ENCODE assay signal across 9 cellular contexts in the genomic region with DNA sequence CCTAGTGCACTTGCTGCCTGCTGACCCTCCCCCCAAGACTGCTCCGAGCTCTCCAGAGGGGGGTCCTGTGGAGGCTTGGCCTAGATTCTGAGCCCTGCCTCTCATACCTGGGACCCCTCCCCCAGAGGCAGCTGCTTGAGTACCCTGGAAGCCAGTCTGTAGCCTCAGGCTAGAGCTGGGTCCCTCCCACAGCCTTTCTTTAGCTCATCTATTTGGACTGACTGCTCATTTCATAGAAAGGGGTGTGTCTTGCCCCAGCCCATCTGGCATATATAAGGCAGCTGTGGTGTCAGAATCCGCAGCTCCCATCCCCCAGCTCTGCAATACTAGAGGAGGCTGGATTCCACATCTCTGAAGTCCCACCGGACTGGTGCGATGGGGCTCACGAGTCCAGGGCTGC. TPM values are rescaled to one million over a fixed set of nuclear protein-coding genes. Genes with fewer than 3 reads are reported as not detected.
DNase-seq lines count a peak whose midpoint lies in the region; ATAC-seq and TF ChIP-seq lines count a peak whose summit lies in the region.
"Had no signal": no experiment of that assay in that cellular context is flagged by ENCODE, and none has a peak within 500 bp of the region (broad histone marks: within the 10 kb centered on the region; RNA-seq: fewer than 3 reads in every experiment).

No MANE protein-coding gene starts in this region.

- H3K36me3 ChIP-seq in DND-41 (ENCODE audit: insufficient read depth, low read length) (no peaks in the 10 kb centered on the region), mucosa of descending colon (ENCODE audit: low read depth) (no peaks in the 10 kb centered on the region)
- no peaks in the 10 kb centered on the region for H3K36me3 ChIP-seq in effector memory CD4-positive, alpha-beta T cell (ENCODE audit: control insufficient read depth, insufficient read depth, low read length)
- H3K36me3 ChIP-seq: esophagus squamous epithelium had no signal

- DNase-seq in DND-41 (peak; percentile 11), NCI-H146 (lab: John Stamatoyannopoulos, UW) (peak; percentile 92), SK-N-DZ (ENCODE audit: low spot score) (peak; percentile 58), mucosa of descending colon (no peak), cortex of kidney (lab: John Stamatoyannopoulos, UW) (no peak)
- DNase-seq in activated CD4-positive, alpha-beta T cell treated with anti-CD3 and anti-CD28 coated beads for 4 hours = no peak
- DNase-seq in effector memory CD4-positive, alpha-beta T cell = no peak
- DNase-seq: esophagus squamous epithelium had no signal

- ATAC-seq in DND-41 (ENCODE audit: insufficient read depth, low read depth) (peak; percentile 52; the same call in 1 of the 3 replicates), mucosa of descending colon (peak; percentile 41), GM21737 (IDR thresholded peaks at IDR 0.05; ENCODE audit: unreplicated experiment) (no peak)

- no peak overlapping the region for H3K27ac ChIP-seq in DND-41 (ENCODE audit: low read length)
- no peak overlapping the region for H3K27ac ChIP-seq in effector memory CD4-positive, alpha-beta T cell (ENCODE audit: insufficient read depth, low read length, poor library complexity, severe bottlenecking)
- H3K27ac ChIP-seq: esophagus squamous epithelium had no signal

- no peaks in the 10 kb centered on the region; the same call in 1 of the 2 replicates for H4K20me1 ChIP-seq in DND-41 (ENCODE audit: insufficient read depth, low read length)

- intact Hi-C loops in mucosa of descending colon (cut with DNase I, micrococcal nuclease) = no loop called here

- peaks cover 4% of the 10 kb centered on the region for H3K27me3 ChIP-seq in DND-41 (ENCODE audit: insufficient read depth, low read length, poor library complexity)
- peaks cover 4% of the 10 kb centered on the region for H3K27me3 ChIP-seq in effector memory CD4-positive, alpha-beta T cell (replicated peaks; ENCODE audit: control insufficient read depth, insufficient read depth, low read length, poor library complexity, severe bottlenecking)
- H3K27me3 ChIP-seq: esophagus squamous epithelium had no signal

- H3K79me2 ChIP-seq in DND-41 (ENCODE audit: insufficient read depth, low read length) = no peaks in the 10 kb centered on the region

- no peak overlapping the region for H3K4me2 ChIP-seq in DND-41 (ENCODE audit: insufficient read depth, low read length)

- no peaks in the 10 kb centered on the region for H3K4me1 ChIP-seq in DND-41 (ENCODE audit: insufficient read depth, low read length)
- H3K4me1 ChIP-seq in mucosa of descending colon (ENCODE audit: low read depth) = peaks cover 5% of the 10 kb centered on the region
- H3K4me1 ChIP-seq in effector memory CD4-positive, alpha-beta T cell (ENCODE audit: control insufficient read depth, insufficient read depth, low read length, poor library complexity, severe bottlenecking) = no peaks in the 10 kb centered on the region

- H3K4me3 ChIP-seq in DND-41 (ENCODE audit: low read depth in 1 of 2, low read length in 2 of 2) (no peak overlapping the region), mucosa of descending colon (no peak overlapping the region)
- H3K4me3 ChIP-seq in effector memory CD4-positive, alpha-beta T cell (ENCODE audit: insufficient read depth, low read depth, low read length, poor library complexity, severe bottlenecking) = no peak overlapping the region

- H2AFZ ChIP-seq in DND-41 (ENCODE audit: low read depth, low read length) = no peak overlapping the region

- H3K9ac ChIP-seq in DND-41 (ENCODE audit: low read depth, low read length) = no peak overlapping the region

- H3K9me3 ChIP-seq in DND-41 (ENCODE audit: insufficient read depth, low read length, severe bottlenecking) (no peaks in the 10 kb centered on the region), mucosa of descending colon (no peaks in the 10 kb centered on the region)
- no peaks in the 10 kb centered on the region for H3K9me3 ChIP-seq in effector memory CD4-positive, alpha-beta T cell (ENCODE audit: control insufficient read depth, low read length)
- H3K9me3 ChIP-seq: esophagus squamous epithelium had no signal

- no peak for TF ChIP-seq CTCF in DND-41 (IDR thresholded peaks at IDR 0.05; ENCODE audit: borderline replicate concordance, extremely low read depth, low read length, poor library complexity, severe bottlenecking)
- no peak for TF ChIP-seq CTCF in mucosa of descending colon (IDR thresholded peaks at IDR 0.05)

RNA-seq across cellular contexts. Expression of a gene that starts 26.1 kb away (rescaled TPM):
- polyA plus RNA-seq in SK-N-DZ (2014; cell fraction: cytosol; rRNA removed) = 25.1 and 33.5 TPM in 2 replicates
- 28.4 and 31.3 TPM in 2 replicates for polyA plus RNA-seq in SK-N-DZ (2014; cell fraction: nucleus; rRNA removed)
- total RNA-seq in mucosa of descending colon = 10 to 100 TPM; 20.6 to 26.1 (median 21.3) TPM

RNA-seq across cellular contexts. Expression of a gene that starts 26.5 kb away (rescaled TPM):
- 17.0 and 20.7 TPM in 2 replicates for polyA plus RNA-seq in SK-N-DZ (2014; cell fraction: cytosol; rRNA removed)
- 24.5 and 29.6 TPM in 2 replicates for polyA plus RNA-seq in SK-N-DZ (2014; cell fraction: nucleus; rRNA removed)
- total RNA-seq in mucosa of descending colon = 10 to 100 TPM; 18.2 to 22.8 (median 19.1) TPM

Comparison
In these comparisons a context has a peak if more than half of its experiments do, and no peak if none do; other contexts are left out.
1. DNase-seq: peak in DND-41 (single experiment), NCI-H146 (single experiment) and SK-N-DZ (single experiment); none in mucosa of descending colon (0 of 3), activated CD4-positive, alpha-beta T cell treated with anti-CD3 and anti-CD28 coated beads for 4 hours (0 of 2), cortex of kidney (single experiment) and effector memory CD4-positive, alpha-beta T cell (0 of 3).